ENCODE assay signal across 32 cellular contexts in the genomic region with DNA sequence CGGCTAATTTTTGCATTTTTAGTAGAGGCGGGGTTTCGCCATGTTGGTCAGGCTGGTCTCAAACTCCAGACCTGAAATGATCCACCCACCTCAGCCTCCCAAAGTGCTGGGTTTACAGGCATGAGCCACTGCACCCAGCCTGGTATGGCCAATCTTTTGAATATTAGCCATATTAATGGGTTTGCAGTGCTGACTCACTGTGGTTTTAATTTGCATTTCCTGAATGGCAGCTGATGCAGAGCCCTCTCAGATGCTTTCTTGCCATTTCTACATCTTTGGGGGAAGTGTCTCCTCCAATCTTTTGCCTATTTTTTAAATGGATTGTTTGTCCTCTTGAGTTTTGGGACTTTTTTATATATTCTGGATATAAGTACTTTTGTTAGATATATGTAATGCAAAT. TPM values are rescaled to one million over a fixed set of nuclear protein-coding genes. Genes with fewer than 3 reads are reported as not detected.
"Had no signal": no experiment of that assay in that cellular context is flagged by ENCODE, and none has a peak within 500 bp of the region (broad histone marks: within the 10 kb centered on the region; RNA-seq: fewer than 3 reads in every experiment).

No MANE protein-coding gene starts in this region.

- H3K79me2 ChIP-seq: parathyroid adenoma had no signal

- H3K9me3 ChIP-seq: testis, thyroid gland, upper lobe of left lung, vagina had no signal

- H3K36me3 ChIP-seq: left lung, lower lobe of right lung, neural progenitor cell, neutrophil, right atrium auricular region, spleen, stomach, thyroid gland, transverse colon, upper lobe of left lung, vagina had no signal

- H2AFZ ChIP-seq: neural progenitor cell, parathyroid adenoma had no signal

- H3K27me3 Mint-ChIP-seq: naive B cell; stimulated activated memory B cell treated with anti-CD40 and anti-IgM and Interleukin-4, amounts not matched to agents 10 μg/mL and 1 μg/mL and 100 μg/mL, for 72 hours had no signal

- H3K4me3 Mint-ChIP-seq: mesothelial cell of epicardium; naive B cell; natural killer cell; nephron progenitor cell; neural progenitor cell; stimulated activated memory B cell treated with anti-CD40 and anti-IgM and Interleukin-4, amounts not matched to agents 10 μg/mL and 1 μg/mL and 100 μg/mL, for 72 hours had no signal

- H3K36me3 Mint-ChIP-seq: mesothelial cell of epicardium; natural killer cell; neural progenitor cell; stimulated activated memory B cell treated with anti-CD40 and anti-IgM and Interleukin-4, amounts not matched to agents 10 μg/mL and 1 μg/mL and 100 μg/mL, for 72 hours had no signal

- H3K27ac Mint-ChIP-seq: mesothelial cell of epicardium; naive B cell; natural killer cell; nephron progenitor cell; neural progenitor cell; stimulated activated memory B cell treated with anti-CD40 and anti-IgM and Interleukin-4, amounts not matched to agents 10 μg/mL and 1 μg/mL and 100 μg/mL, for 72 hours had no signal

- DNase-seq: hypothalamus; islet precursor cell; left colon; left lung; lower lobe of right lung; mammary epithelial cell; mesendoderm; naive B cell; natural killer cell; nephron progenitor cell; occipital lobe; psoas muscle; small intestine; spleen; stimulated activated CD4-positive, alpha-beta T cell treated with anti-CD3 and anti-CD28 coated beads, Interleukin-2, amount 100 ng/mL, for 48 hours; stimulated activated CD4-positive, alpha-beta T cell treated with anti-CD3 and anti-CD28 coated beads, Interleukin-4, amount 100 ng/mL, for 4 hours; stimulated activated CD8-positive, alpha-beta memory T cell treated with anti-CD3 and anti-CD28 coated beads, Interleukin-4, amount 100 ng/mL, for 48 hours; stimulated activated naive CD4-positive, alpha-beta T cell treated with Interleukin-2 at 50 U/mL for 16 hours; stomach; testis; thyroid gland; transverse colon; upper lobe of left lung had no signal

- H3K4me3 ChIP-seq: left lung, lower lobe of right lung, neural progenitor cell, psoas muscle, right atrium auricular region, spleen, stomach, testis, thyroid gland, transverse colon, upper lobe of left lung, vagina had no signal

- ATAC-seq: left colon; left lung; lower lobe of right lung; natural killer cell; psoas muscle; sciatic nerve; stimulated activated memory B cell treated with anti-CD40 and anti-IgM and Interleukin-4, amounts not matched to agents 10 μg/mL and 1 μg/mL and 100 μg/mL, for 72 hours had no signal

- H3K4me1 ChIP-seq: left lung, lower lobe of right lung, neural progenitor cell, parathyroid adenoma, psoas muscle, right atrium auricular region, spleen, stomach, testis, thyroid gland, transverse colon, upper lobe of left lung, vagina had no signal

- H3K9ac ChIP-seq: neural progenitor cell, parathyroid adenoma had no signal

- H3K4me2 ChIP-seq: neural progenitor cell had no signal

- H3K4me1 Mint-ChIP-seq: mesothelial cell of epicardium; naive B cell; natural killer cell; nephron progenitor cell; neural progenitor cell; stimulated activated memory B cell treated with anti-CD40 and anti-IgM and Interleukin-4, amounts not matched to agents 10 μg/mL and 1 μg/mL and 100 μg/mL, for 72 hours had no signal

- H3K27ac ChIP-seq: left lung, lower lobe of right lung, neural progenitor cell, neutrophil, parathyroid adenoma, psoas muscle, right atrium auricular region, spleen, stomach, testis, thyroid gland, transverse colon, upper lobe of left lung, vagina had no signal

- H3K27me3 ChIP-seq: left lung, neural progenitor cell, neutrophil, right atrium auricular region, spleen, stomach, testis, thyroid gland, transverse colon, upper lobe of left lung, vagina had no signal

RNA-seq across cellular contexts. Expression of gene NPAS3, which starts 55.5 kb away (rescaled TPM):
- total RNA-seq: mononuclear cell, natural killer cell had no signal
